In genomic region chr21:42061866-42062542, GRCh38 we compare ENCODE assay signal across 9 cellular contexts. TPM values are rescaled to one million over a fixed set of nuclear protein-coding genes. Genes with fewer than 3 reads are reported as not detected.
A peak's percentile ranks its signal among the peaks of the same experiment; 100 is the strongest.
DNase-seq lines count a peak whose midpoint lies in the region; ATAC-seq and TF ChIP-seq lines count a peak whose summit lies in the region.
"Had no signal": no experiment of that assay in that cellular context is flagged by ENCODE, and none has a peak within 500 bp of the region (broad histone marks: within the 10 kb centered on the region; RNA-seq: fewer than 3 reads in every experiment).

No MANE protein-coding gene starts in this region.

- H3K9ac ChIP-seq in neuronal stem cell (ENCODE audit: low read depth, low read length, poor library complexity) (peak overlapping the region; percentile 73), PC-3 (ENCODE audit: low read length) (no peak overlapping the region)
- H3K9ac ChIP-seq: parathyroid adenoma had no signal

- H2AFZ ChIP-seq in neuronal stem cell (ENCODE audit: low read length) (no peak overlapping the region), PC-3 (ENCODE audit: low read length) (no peak overlapping the region)
- H2AFZ ChIP-seq: parathyroid adenoma had no signal

- no peaks in the 10 kb centered on the region for H4K20me1 ChIP-seq in PC-3 (ENCODE audit: low read length)

- no peaks in the 10 kb centered on the region for H3K79me2 ChIP-seq in PC-3 (ENCODE audit: low read length)
- H3K79me2 ChIP-seq: parathyroid adenoma had no signal

- no peak overlapping the region for H3K23ac ChIP-seq in neuronal stem cell (ENCODE audit: low read depth, low read length, poor library complexity)

- H3K18ac ChIP-seq in neuronal stem cell (ENCODE audit: low read length), result no peak overlapping the region

- H3K4me2 ChIP-seq in neuronal stem cell (ENCODE audit: insufficient read depth, low read length, poor library complexity, severe bottlenecking) (no peak overlapping the region), PC-3 (ENCODE audit: low read length) (no peak overlapping the region)

- H3K79me1 ChIP-seq in neuronal stem cell (ENCODE audit: low read depth, low read length), result no peaks in the 10 kb centered on the region

- H3K4me3 ChIP-seq in neuronal stem cell (ENCODE audit: low read length in 2 of 2), result no peak overlapping the region
- no peak overlapping the region for H3K4me3 ChIP-seq in PC-3 (ENCODE audit: low read length)
- H3K4me3 ChIP-seq in esophagus muscularis mucosa, result no peak overlapping the region

- WGBS in neuronal stem cell (ENCODE audit: extremely low coverage in 2 of 2, insufficient read length in 2 of 2, insufficient replicate concordance in 1 of 2), 2 donors, result no CpG with 5 or more reads among the region's 19 CpGs
- 65% methylated on average over 18 of the region's 19 CpGs for WGBS in esophagus muscularis mucosa

- H3K36me3 ChIP-seq in neuronal stem cell (replicated peaks in 1 of 2; ENCODE audit: control insufficient read depth in 2 of 2, insufficient read depth in 2 of 2, low read length in 2 of 2), result no peaks in the 10 kb centered on the region
- H3K36me3 ChIP-seq in PC-3 (ENCODE audit: low read depth, low read length), result no peaks in the 10 kb centered on the region
- no peaks in the 10 kb centered on the region for H3K36me3 ChIP-seq in esophagus muscularis mucosa

- no peak for TF ChIP-seq EP300 in esophagus muscularis mucosa (IDR thresholded peaks at IDR 0.05)

- H3K9me3 ChIP-seq in neuronal stem cell (replicated peaks in 1 of 2; ENCODE audit: control insufficient read depth in 2 of 2, insufficient read depth in 1 of 2, low read depth in 1 of 2, low read length in 2 of 2) (no peaks in the 10 kb centered on the region), PC-3 (ENCODE audit: low read length) (no peaks in the 10 kb centered on the region), esophagus muscularis mucosa (no peaks in the 10 kb centered on the region)

- TF ChIP-seq POLR2A in esophagus muscularis mucosa (IDR thresholded peaks at IDR 0.05; ENCODE audit: low read depth), result no peak

- no peak for DNase-seq in left cardiac atrium
- no peak for DNase-seq in left ventricle myocardium superior
- DNase-seq in activated CD4-positive, alpha-beta T cell treated with anti-CD3 and anti-CD28 coated beads, Interleukin-2, amount 50 U/mL, for 4 hours, result peak; percentile 55
- DNase-seq in neuronal stem cell (ENCODE audit: low spot score), result no peak
- DNase-seq in putamen (ENCODE audit: low spot score), result no peak
- DNase-seq in PC-3, result no peak
- DNase-seq in esophagus muscularis mucosa (ENCODE audit: extremely low spot score), result no peak

- peak overlapping the region; percentile 29 for H2BK120ac ChIP-seq in neuronal stem cell (ENCODE audit: low read depth, low read length)

- H3K9me2 ChIP-seq in PC-3 (replicated peaks; ENCODE audit: low read length), result no peaks in the 10 kb centered on the region

- no peak overlapping the region for H2BK5ac ChIP-seq in neuronal stem cell (ENCODE audit: low read length)

- H3K14ac ChIP-seq in neuronal stem cell (ENCODE audit: low read length), result no peak overlapping the region

- peaks cover 5% of the 10 kb centered on the region for H3F3A ChIP-seq in PC-3 (ENCODE audit: low read length, unreplicated experiment)

- peak overlapping the region; percentile 83 for H2AK5ac ChIP-seq in neuronal stem cell (ENCODE audit: low read depth, low read length)

- H3K4ac ChIP-seq in neuronal stem cell (ENCODE audit: low read length), result no peak overlapping the region

- BruUV-seq in PC-3 (replicated peaks; lab: Mats Ljungman, UMichigan), result no TSS peak

- H3K27ac ChIP-seq in neuronal stem cell (replicated peaks; ENCODE audit: low read length) (no peak overlapping the region), PC-3 (ENCODE audit: low read length) (no peak overlapping the region), esophagus muscularis mucosa (replicated peaks in 1 of 4) (no peak overlapping the region)
- H3K27ac ChIP-seq: parathyroid adenoma had no signal

- peaks cover 8 to 16% of the 10 kb centered on the region in 2 donors for H3K4me1 ChIP-seq in neuronal stem cell (ENCODE audit: control insufficient read depth in 2 of 2, insufficient read depth in 1 of 2, low read depth in 1 of 2, low read length in 2 of 2)
- H3K4me1 ChIP-seq in PC-3 (ENCODE audit: insufficient read depth, low read length), result peaks cover 19% of the 10 kb centered on the region
- H3K4me1 ChIP-seq in esophagus muscularis mucosa, result peaks cover 0 to 10% (median 8%) of the 10 kb centered on the region in 4 donors

- CTCF ChIA-PET in PC-3 (lab: Charles Lee), result no interaction called here

- intact Hi-C loops in left cardiac atrium (cut with DNase I), result no loop called here
- intact Hi-C loops in left ventricle myocardium superior (cut with micrococcal nuclease), result no loop called here
- intact Hi-C loops in PC-3 (cut with micrococcal nuclease), result no loop called here
- intact Hi-C loops in esophagus muscularis mucosa (cut with DNase I), result no loop called here

- POLR2A ChIA-PET in PC-3 (lab: Charles Lee; ENCODE audit: unreplicated experiment), result no interaction called here

- no peak overlapping the region for H4K8ac ChIP-seq in neuronal stem cell (ENCODE audit: low read depth, low read length)

- no peak overlapping the region for H4K91ac ChIP-seq in neuronal stem cell (ENCODE audit: low read depth, low read length, poor library complexity)

- H3K27me3 ChIP-seq in neuronal stem cell (ENCODE audit: control insufficient read depth in 3 of 3, insufficient read depth in 3 of 3, low read depth in 1 of 3, low read length in 3 of 3), result peaks cover 0 to 25% (median 0%) of the 10 kb centered on the region in 3 experiments
- H3K27me3 ChIP-seq in PC-3 (ENCODE audit: low read length), result no peaks in the 10 kb centered on the region
- H3K27me3 ChIP-seq in esophagus muscularis mucosa, result peaks cover 0 to 54% (median 0%) of the 10 kb centered on the region in 4 donors

- H2BK12ac ChIP-seq in neuronal stem cell (ENCODE audit: low read length), result no peak overlapping the region

- ATAC-seq in left cardiac atrium (peak; percentile 5 to 56), left ventricle myocardium superior (no peak), HG03469 (IDR thresholded peaks at IDR 0.05; ENCODE audit: unreplicated experiment) (peak; percentile 8), PC-3 (no peak)

- TF ChIP-seq CTCF in PC-3 (conservative IDR thresholded peaks at IDR 0.05; ENCODE audit: low read depth, low read length), result no peak
- TF ChIP-seq CTCF in esophagus muscularis mucosa (IDR thresholded peaks at IDR 0.05), result no peak

- no peak overlapping the region for H2BK15ac ChIP-seq in neuronal stem cell (ENCODE audit: low read length)

RNA-seq across cellular contexts. Expression of gene UMODL1, which starts 9.1 kb away (rescaled TPM):
- not detected for total RNA-seq in left cardiac atrium
- total RNA-seq in left ventricle myocardium superior, result not detected
- not detected for polyA plus RNA-seq in neuronal stem cell (2013, experiment 1 of 2)
- not detected for polyA plus RNA-seq in neuronal stem cell (2013, experiment 2 of 2)
- total RNA-seq in PC-3 (2014; rRNA removed), result 0.58 TPM in 1 of 2 replicates, not detected in the other
- under 1 TPM in 1 of 4 donors, not detected in 3; 0.13 TPM for total RNA-seq in esophagus muscularis mucosa

RNA-seq across cellular contexts. Expression of gene ZBTB21, which starts 51.8 kb away (rescaled TPM):
- total RNA-seq in left cardiac atrium (10 to 100 TPM in 1 of 2 donors, 1 to 10 TPM in 1; 5.7 to 14.7 TPM), left ventricle myocardium superior (6.6 TPM), PC-3 (2014; rRNA removed) (8.1 and 9.2 TPM in 2 replicates), esophagus muscularis mucosa (10 to 100 TPM in 1 of 4 donors, 1 to 10 TPM in 3; 5.9 to 15.1 (median 9.2) TPM)
- 11.2 TPM for polyA plus RNA-seq in neuronal stem cell (2013, experiment 1 of 2)
- polyA plus RNA-seq in neuronal stem cell (2013, experiment 2 of 2), result 11.2 TPM

Comparison
In these comparisons a context has a peak if more than half of its experiments do, and no peak if none do; other contexts are left out.
1. ATAC-seq: peak in left cardiac atrium (2 of 2) and HG03469 (single experiment); none in left ventricle myocardium superior (single experiment) and PC-3 (single experiment).
2. DNase-seq: peak in activated CD4-positive, alpha-beta T cell treated with anti-CD3 and anti-CD28 coated beads, Interleukin-2, amount 50 U/mL, for 4 hours (2 of 2); none in left cardiac atrium (single experiment), left ventricle myocardium superior (single experiment), neuronal stem cell (single experiment), putamen (single experiment), PC-3 (single experiment) and esophagus muscularis mucosa (single experiment).